18 cellular contexts compared by ENCODE assay signal in genomic region chr11:78270993-78271392, GRCh38.
"Had no signal": no experiment of that assay in that cellular context is flagged by ENCODE, and none has a peak within 500 bp of the region (broad histone marks: within the 10 kb centered on the region; RNA-seq: fewer than 3 reads in every experiment).

No MANE protein-coding gene starts in this region.

- H3K27ac Mint-ChIP-seq: activated B cell treated with CpG ODN at 0.5 μM for 24 hours; activated naive CD8-positive, alpha-beta T cell treated with anti-CD3 and anti-CD28 coated beads for 36 hours; endodermal cell; stimulated activated naive B cell treated with anti-CD40 and anti-IgM and Interleukin-4, amounts not matched to agents 10 μg/mL and 1 μg/mL and 100 μg/mL, for 72 hours; T-helper 17 cell; type B pancreatic cell had no signal

- H3K27me3 Mint-ChIP-seq: activated B cell treated with CpG ODN at 0.5 μM for 24 hours; stimulated activated naive B cell treated with anti-CD40 and anti-IgM and Interleukin-4, amounts not matched to agents 10 μg/mL and 1 μg/mL and 100 μg/mL, for 72 hours; T-helper 17 cell; type B pancreatic cell had no signal

- H3K4me1 Mint-ChIP-seq: activated B cell treated with CpG ODN at 0.5 μM for 24 hours; activated naive CD8-positive, alpha-beta T cell treated with anti-CD3 and anti-CD28 coated beads for 36 hours; endodermal cell had no signal

- H3K4me3 Mint-ChIP-seq: activated B cell treated with CpG ODN at 0.5 μM for 24 hours; activated naive CD8-positive, alpha-beta T cell treated with anti-CD3 and anti-CD28 coated beads for 36 hours; endodermal cell; neural crest cell; stimulated activated naive B cell treated with anti-CD40 and anti-IgM and Interleukin-4, amounts not matched to agents 10 μg/mL and 1 μg/mL and 100 μg/mL, for 72 hours; T-helper 17 cell; type B pancreatic cell had no signal

- H3K27ac ChIP-seq: brain microvascular endothelial cell, hepatocyte, pancreas had no signal

- DNase-seq: activated B cell treated with CpG ODN at 0.5 μM for 24 hours; activated CD4-positive, alpha-beta T cell treated with anti-CD3 and anti-CD28 coated beads for 48 hours; activated CD8-positive, alpha-beta memory T cell treated with anti-CD3 and anti-CD28 coated beads for 24 hours; activated gamma-delta T cell treated with Interleukin-2 at 50 U/mL for 16 hours; activated naive CD8-positive, alpha-beta T cell treated with anti-CD3 and anti-CD28 coated beads for 36 hours; brain microvascular endothelial cell; cerebellar nuclear complex; endodermal cell; kidney; left ventricle myocardium superior; pancreas; stimulated activated CD4-positive, alpha-beta T cell treated with anti-CD3 and anti-CD28 coated beads, Interleukin-15, amount 100 ng/mL, for 24 hours; stimulated activated CD4-positive, alpha-beta T cell treated with anti-CD3 and anti-CD28 coated beads, Interleukin-4, amount 100 ng/mL, for 1 hour; stimulated activated naive B cell treated with anti-CD40 and anti-IgM and Interleukin-4, amounts not matched to agents 10 μg/mL and 1 μg/mL and 100 μg/mL, for 72 hours; T-helper 17 cell had no signal
